In genomic region chr6:145865175-145865574, GRCh38 we compare ENCODE assay signal across 7 cellular contexts. TPM values are rescaled to one million over a fixed set of nuclear protein-coding genes. Genes with fewer than 3 reads are reported as not detected.
A peak's percentile ranks its signal among the peaks of the same experiment; 100 is the strongest.
DNase-seq lines count a peak whose midpoint lies in the region; ATAC-seq and TF ChIP-seq lines count a peak whose summit lies in the region.

No MANE protein-coding gene starts in this region.

- H3K4me1 ChIP-seq in neuronal stem cell (ENCODE audit: control insufficient read depth in 2 of 2, insufficient read depth in 1 of 2, low read depth in 1 of 2, low read length in 2 of 2) (peaks cover 8% of the 10 kb centered on the region in 2 donors), breast epithelium (no peaks in the 10 kb centered on the region)

- WGBS in neuronal stem cell (ENCODE audit: extremely low coverage in 2 of 2, insufficient read length in 2 of 2, insufficient replicate concordance in 1 of 2), 2 donors, result no CpG with 5 or more reads among the region's 2 CpGs

- H3K79me1 ChIP-seq in neuronal stem cell (ENCODE audit: low read depth, low read length), result no peaks in the 10 kb centered on the region

- H3K9ac ChIP-seq in neuronal stem cell (ENCODE audit: low read depth, low read length, poor library complexity), result no peak overlapping the region

- no peak for TF ChIP-seq POLR2A in breast epithelium (IDR thresholded peaks at IDR 0.05)

- H4K8ac ChIP-seq in neuronal stem cell (ENCODE audit: low read depth, low read length), result no peak overlapping the region

- no peak overlapping the region for H3K14ac ChIP-seq in neuronal stem cell (ENCODE audit: low read length)

- no peak overlapping the region for H4K91ac ChIP-seq in neuronal stem cell (ENCODE audit: low read depth, low read length, poor library complexity)

- H3K4ac ChIP-seq in neuronal stem cell (ENCODE audit: low read length), result no peak overlapping the region

- H3K18ac ChIP-seq in neuronal stem cell (ENCODE audit: low read length), result no peak overlapping the region

- no peak overlapping the region for H3K27ac ChIP-seq in neuronal stem cell (replicated peaks; ENCODE audit: low read length)
- no peak overlapping the region for H3K27ac ChIP-seq in breast epithelium

- no peaks in the 10 kb centered on the region for H3K36me3 ChIP-seq in neuronal stem cell (replicated peaks in 1 of 2; ENCODE audit: control insufficient read depth in 2 of 2, insufficient read depth in 2 of 2, low read length in 2 of 2)
- no peaks in the 10 kb centered on the region for H3K36me3 ChIP-seq in breast epithelium

- no peak for TF ChIP-seq CTCF in breast epithelium (IDR thresholded peaks at IDR 0.05)

- H3K9me3 ChIP-seq in neuronal stem cell (replicated peaks in 1 of 2; ENCODE audit: control insufficient read depth in 2 of 2, insufficient read depth in 1 of 2, low read depth in 1 of 2, low read length in 2 of 2) (peaks cover 0 to 7% of the 10 kb centered on the region in 2 donors), breast epithelium (peaks cover 5 to 10% of the 10 kb centered on the region in 2 donors)

- peak; percentile 36 for ATAC-seq in GM19025 (IDR thresholded peaks at IDR 0.05; ENCODE audit: low read depth, unreplicated experiment)
- peak; percentile 38 for ATAC-seq in HG02678 (IDR thresholded peaks at IDR 0.05; ENCODE audit: unreplicated experiment)

- no peak overlapping the region for H2BK12ac ChIP-seq in neuronal stem cell (ENCODE audit: low read length)

- H2AK5ac ChIP-seq in neuronal stem cell (ENCODE audit: low read depth, low read length), result no peak overlapping the region

- no peak overlapping the region for H3K23ac ChIP-seq in neuronal stem cell (ENCODE audit: low read depth, low read length, poor library complexity)

- H3K4me3 ChIP-seq in neuronal stem cell (ENCODE audit: low read length in 2 of 2) (no peak overlapping the region), breast epithelium (no peak overlapping the region)

- no peak overlapping the region for H3K4me2 ChIP-seq in neuronal stem cell (ENCODE audit: insufficient read depth, low read length, poor library complexity, severe bottlenecking)

- peak; percentile 75 for DNase-seq in NAMALWA (ENCODE audit: low spot score)
- no peak for DNase-seq in neuronal stem cell (ENCODE audit: low spot score)
- DNase-seq in NCI-H524 (lab: John Stamatoyannopoulos, UW), result no peak
- DNase-seq in breast epithelium (ENCODE audit: low spot score in 2 of 2), result no peak
- DNase-seq in NCI-H748 treated with DMSO at 0.1 percent for 48 hours (lab: John Stamatoyannopoulos, UW), result no peak

- H3K27me3 ChIP-seq in neuronal stem cell (ENCODE audit: control insufficient read depth in 3 of 3, insufficient read depth in 3 of 3, low read depth in 1 of 3, low read length in 3 of 3) (no peaks in the 10 kb centered on the region), breast epithelium (no peaks in the 10 kb centered on the region)

- H2AFZ ChIP-seq in neuronal stem cell (ENCODE audit: low read length), result peak overlapping the region; percentile 40

- H2BK15ac ChIP-seq in neuronal stem cell (ENCODE audit: low read length), result no peak overlapping the region

- intact Hi-C loops in breast epithelium (cut with DNase I; ENCODE audit: low total_unique reads), result no loop called here

- no peak overlapping the region for H2BK120ac ChIP-seq in neuronal stem cell (ENCODE audit: low read depth, low read length)

- H2BK5ac ChIP-seq in neuronal stem cell (ENCODE audit: low read length), result no peak overlapping the region

RNA-seq across cellular contexts. Expression of gene FBXO30, which starts 50.6 kb away (rescaled TPM):
- 8.7 TPM for polyA plus RNA-seq in neuronal stem cell (2013, experiment 1 of 2)
- polyA plus RNA-seq in neuronal stem cell (2013, experiment 2 of 2), result 9.1 TPM
- total RNA-seq in breast epithelium, result 10 to 100 TPM in 1 of 3 donors, 1 to 10 TPM in 2; 8.0 to 11.7 (median 8.2) TPM
